9 cellular contexts compared by ENCODE assay signal in the genomic region with DNA sequence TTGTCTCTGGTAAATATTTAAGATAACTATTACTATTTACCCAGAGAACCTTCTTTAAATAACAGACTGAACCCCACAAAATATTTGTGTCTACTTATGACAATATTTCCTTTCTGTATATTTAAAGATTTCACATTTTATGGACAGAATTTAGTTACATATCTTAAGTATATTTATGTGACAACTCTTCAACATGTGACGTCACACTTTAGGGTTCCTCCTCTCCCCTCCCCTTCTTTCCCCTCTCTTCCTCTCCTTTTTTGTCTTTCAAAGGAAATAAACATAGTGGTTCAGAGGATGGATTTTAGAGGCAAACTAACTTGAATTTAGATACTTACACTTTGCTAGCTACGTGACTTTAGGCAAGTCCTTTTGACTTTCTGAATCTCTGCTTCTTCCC.
"Had no signal": no experiment of that assay in that cellular context is flagged by ENCODE, and none has a peak within 500 bp of the region (broad histone marks: within the 10 kb centered on the region; RNA-seq: fewer than 3 reads in every experiment).

No MANE protein-coding gene starts in this region.

- ATAC-seq: HCT116 had no signal

- H2AFZ ChIP-seq: GM23248 had no signal

- H3K27ac ChIP-seq: GM23248, HL-60, KMS-11 had no signal

- DNase-seq: GM23248, GOT3, H7, IMR-90, KBM-7 had no signal

- H3K9me3 ChIP-seq: HAP-1 had no signal

- H3K4me3 ChIP-seq: GM23248, HAP-1 had no signal

- H3K4me1 ChIP-seq: HAP-1 had no signal

- H3K36me3 ChIP-seq: HAP-1 had no signal

- H3K9ac ChIP-seq: GM23248, KMS-11 had no signal

- H3K4me2 ChIP-seq: KMS-11 had no signal
